ENCODE assay signal across 19 cellular contexts in genomic region chr4:185051283-185051682, GRCh38. TPM values are rescaled to one million over a fixed set of nuclear protein-coding genes. Genes with fewer than 3 reads are reported as not detected.
"Had no signal": no experiment of that assay in that cellular context is flagged by ENCODE, and none has a peak within 500 bp of the region (broad histone marks: within the 10 kb centered on the region; RNA-seq: fewer than 3 reads in every experiment).

No MANE protein-coding gene starts in this region.

RNA-seq across cellular contexts. Expression of gene HELT, which starts 33.0 kb away (rescaled TPM):
- total RNA-seq: hepatocyte, kidney, kidney epithelial cell, left cardiac atrium, left colon, left lobe of liver, left ventricle myocardium inferior, left ventricle myocardium superior, liver, lung microvascular endothelial cell, mammary epithelial cell, mesenteric fat pad, mesothelial cell of epicardium, mononuclear cell, mucosa of descending colon, mucosa of gallbladder, myocyte had no signal
- polyA plus RNA-seq: hepatocyte, immature natural killer cell, keratinocyte, liver, mammary epithelial cell had no signal
